Comparison of ENCODE assay signal across 6 cellular contexts in genomic region chr17:32969231-32969630, GRCh38. TPM values are rescaled to one million over a fixed set of nuclear protein-coding genes. Genes with fewer than 3 reads are reported as not detected.
"Had no signal": no experiment of that assay in that cellular context is flagged by ENCODE, and none has a peak within 500 bp of the region (broad histone marks: within the 10 kb centered on the region; RNA-seq: fewer than 3 reads in every experiment).

No MANE protein-coding gene starts in this region.

RNA-seq across cellular contexts. Expression of gene SPACA3, which starts 22.4 kb away (rescaled TPM):
- total RNA-seq: M059J, OCI-LY7, Peyer's patch, Right ventricle myocardium superior, SJSA1 had no signal
- polyA plus RNA-seq: SK-N-SH had no signal

RNA-seq across cellular contexts. Expression of gene TMEM98, which starts 41.3 kb away (rescaled TPM):
- total RNA-seq: OCI-LY7 had no signal
